ENCODE assay signal across 29 cellular contexts in genomic region chr17:73723317-73723716, GRCh38.
"Had no signal": no experiment of that assay in that cellular context is flagged by ENCODE, and none has a peak within 500 bp of the region (broad histone marks: within the 10 kb centered on the region; RNA-seq: fewer than 3 reads in every experiment).

No MANE protein-coding gene starts in this region.

- DNase-seq: activated CD4-positive, alpha-beta T cell treated with anti-CD3 and anti-CD28 coated beads for 4 hours; activated CD4-positive, alpha-beta T cell treated with anti-CD3 and anti-CD28 coated beads, Interleukin-2, amount 50 U/mL, for 4 hours; activated CD8-positive, alpha-beta memory T cell treated with anti-CD3 and anti-CD28 coated beads for 24 hours; activated gamma-delta T cell; activated naive CD8-positive, alpha-beta T cell treated with anti-CD3 and anti-CD28 coated beads, Interleukin-2, amount 10 ng/mL, durations not matched to agents 7 days and 5 days; cerebellar nuclear complex; colonic mucosa; effector CD8-positive, alpha-beta T cell; left lung; mesendoderm; right cardiac atrium; stimulated activated CD4-positive, alpha-beta T cell treated with anti-CD3 and anti-CD28 coated beads, Interleukin-12 subunit alpha, Interleukin-12 subunit beta, amount 100 ng/mL, for 4 hours; stimulated activated CD4-positive, alpha-beta T cell treated with anti-CD3 and anti-CD28 coated beads, Interleukin-4, amount 100 ng/mL, for 24 hours; T-helper 1 cell; T-helper 9 cell had no signal

- H3K27ac Mint-ChIP-seq: activated T-helper 1 cell treated with anti-CD3 and anti-CD28 coated beads, Interleukin-12 subunit alpha, Interleukin-12 subunit beta, Interleukin-2, Interleukin-4 antibody, amounts not matched to agents 30 ng/mL and 10 ng/mL and 1 ng/mL, durations not matched to agents 14 hours and 24 hours and 36 hours; nephron; stimulated activated naive CD8-positive, alpha-beta T cell treated with anti-CD3 and anti-CD28 coated beads, Interleukin-15, Interleukin-2, amounts not matched to agents 100 ng/mL and 50 ng/mL, for 24 hours; type B pancreatic cell had no signal

- H3K36me3 Mint-ChIP-seq: activated naive CD8-positive, alpha-beta T cell treated with anti-CD3 and anti-CD28 coated beads, Interleukin-2, amount 10 ng/mL, durations not matched to agents 7 days and 5 days; brain; stimulated activated effector memory CD8-positive, alpha-beta T cell treated with anti-CD3 and anti-CD28 coated beads, Interleukin-12 subunit alpha, Interleukin-12 subunit beta, amount 100 ng/mL, for 72 hours; type B pancreatic cell had no signal

- ATAC-seq: left lung; right cardiac atrium; stimulated activated effector memory CD8-positive, alpha-beta T cell treated with anti-CD3 and anti-CD28 coated beads, Interleukin-12 subunit alpha, Interleukin-12 subunit beta, amount 100 ng/mL, for 72 hours had no signal

- H3K36me3 ChIP-seq: ascending aorta, cardiac muscle cell, colonic mucosa, left lung, thoracic aorta had no signal

- H3K4me3 ChIP-seq: ascending aorta, cardiac muscle cell, colonic mucosa, left lung, lung, thoracic aorta had no signal

- H3K4me3 Mint-ChIP-seq: activated T-helper 1 cell treated with anti-CD3 and anti-CD28 coated beads, Interleukin-12 subunit alpha, Interleukin-12 subunit beta, Interleukin-2, Interleukin-4 antibody, amounts not matched to agents 30 ng/mL and 10 ng/mL and 1 ng/mL, durations not matched to agents 14 hours and 24 hours and 36 hours; brain; nephron; stimulated activated effector memory CD8-positive, alpha-beta T cell treated with anti-CD3 and anti-CD28 coated beads, Interleukin-12 subunit alpha, Interleukin-12 subunit beta, amount 100 ng/mL, for 72 hours; stimulated activated naive CD8-positive, alpha-beta T cell treated with anti-CD3 and anti-CD28 coated beads, Interleukin-15, Interleukin-2, amounts not matched to agents 100 ng/mL and 50 ng/mL, for 24 hours; type B pancreatic cell had no signal

- FAIRE-seq: frontal cortex, islet of Langerhans, TTC549 had no signal

- H3K9me3 ChIP-seq: ascending aorta, colonic mucosa, left lung, thoracic aorta had no signal

- H3K4me1 ChIP-seq: ascending aorta, colonic mucosa had no signal

- H3K27ac ChIP-seq: ascending aorta, cardiac muscle cell, colonic mucosa, left lung, thoracic aorta, VCaP had no signal

- H3K27me3 ChIP-seq: ascending aorta, cardiac muscle cell, colonic mucosa had no signal

- H3K27me3 Mint-ChIP-seq: stimulated activated naive CD8-positive, alpha-beta T cell treated with anti-CD3 and anti-CD28 coated beads, Interleukin-15, Interleukin-2, amounts not matched to agents 100 ng/mL and 50 ng/mL, for 24 hours had no signal

- H3K9me3 Mint-ChIP-seq: activated naive CD8-positive, alpha-beta T cell treated with anti-CD3 and anti-CD28 coated beads, Interleukin-2, amount 10 ng/mL, durations not matched to agents 7 days and 5 days; activated T-helper 1 cell treated with anti-CD3 and anti-CD28 coated beads, Interleukin-12 subunit alpha, Interleukin-12 subunit beta, Interleukin-2, Interleukin-4 antibody, amounts not matched to agents 30 ng/mL and 10 ng/mL and 1 ng/mL, durations not matched to agents 14 hours and 24 hours and 36 hours; stimulated activated effector memory CD8-positive, alpha-beta T cell treated with anti-CD3 and anti-CD28 coated beads, Interleukin-12 subunit alpha, Interleukin-12 subunit beta, amount 100 ng/mL, for 72 hours; stimulated activated naive CD8-positive, alpha-beta T cell treated with anti-CD3 and anti-CD28 coated beads, Interleukin-15, Interleukin-2, amounts not matched to agents 100 ng/mL and 50 ng/mL, for 24 hours; type B pancreatic cell had no signal
